8 cellular contexts compared by ENCODE assay signal in genomic region chr3:119469378-119470189, GRCh38. TPM values are rescaled to one million over a fixed set of nuclear protein-coding genes. Genes with fewer than 3 reads are reported as not detected.
DNase-seq lines count a peak whose midpoint lies in the region; ATAC-seq and TF ChIP-seq lines count a peak whose summit lies in the region.

No MANE protein-coding gene starts in this region.

- H4K20me1 ChIP-seq in smooth muscle cell (ENCODE audit: low read depth) = no peaks in the 10 kb centered on the region

- H3K27me3 ChIP-seq in smooth muscle cell (ENCODE audit: low read depth) = no peaks in the 10 kb centered on the region

- no peaks in the 10 kb centered on the region for H3K36me3 ChIP-seq in smooth muscle cell (ENCODE audit: low read depth)

- WGBS in smooth muscle cell (ENCODE audit: low lambda C conversion rate) = 14% methylated on average over 17 of the region's 17 CpGs

- peak; percentile 46 for ATAC-seq in GM21360 (IDR thresholded peaks at IDR 0.05; ENCODE audit: unreplicated experiment)

- peak; percentile 39 for DNase-seq in COR-L47 (lab: John Stamatoyannopoulos, UW)
- peak; percentile 25 for DNase-seq in LNCaP clone FGC (ENCODE audit: low read depth)
- peak; percentile 67 for DNase-seq in amniotic epithelial cell (ENCODE audit: low read depth)
- DNase-seq in inferior parietal cortex (ENCODE audit: extremely low spot score) = peak; percentile 20
- DNase-seq in smooth muscle cell (lab: John Stamatoyannopoulos, UW; ENCODE audit: unreplicated experiment) = no peak
- no peak for DNase-seq in NCI-H187 treated with DMSO at 0.1 percent for 48 hours (lab: John Stamatoyannopoulos, UW)
- DNase-seq in NOMO-1 treated with dmso at 0.1 percent for 144 hours (lab: John Stamatoyannopoulos, UW; ENCODE audit: unreplicated experiment) = no peak

- H3K4me2 ChIP-seq in smooth muscle cell = peak overlapping the region; percentile 88

- H3K27ac ChIP-seq in smooth muscle cell (ENCODE audit: low read depth) = no peak overlapping the region

- H3K9ac ChIP-seq in smooth muscle cell (ENCODE audit: low read depth) = peak overlapping the region; percentile 80

- H3K4me3 ChIP-seq in LNCaP clone FGC (ENCODE audit: low read depth, low read length) (peak overlapping the region; percentile 90), smooth muscle cell (peak overlapping the region; percentile 88)

- H3K79me2 ChIP-seq in smooth muscle cell (ENCODE audit: low read depth) = peaks cover 4% of the 10 kb centered on the region

- peaks cover 11% of the 10 kb centered on the region for H3K4me1 ChIP-seq in smooth muscle cell (ENCODE audit: low read depth)

- H2AFZ ChIP-seq in smooth muscle cell (ENCODE audit: low read depth) = peak overlapping the region; percentile 96

- no peaks in the 10 kb centered on the region for H3F3A ChIP-seq in smooth muscle cell (ENCODE audit: low read depth)

- TF ChIP-seq CTCF in LNCaP clone FGC (IDR thresholded peaks at IDR 0.05; ENCODE audit: control insufficient read depth, extremely low read depth, insufficient read depth) (no peak), smooth muscle cell (IDR thresholded peaks at IDR 0.05; ENCODE audit: borderline replicate concordance, insufficient read depth, poor library complexity, severe bottlenecking) (no peak)

- H3K9me3 ChIP-seq in smooth muscle cell (replicated peaks; ENCODE audit: low read depth) = no peaks in the 10 kb centered on the region

RNA-seq across cellular contexts. Expression of gene POGLUT1, which starts 0.8 kb away (rescaled TPM):
- 14.6 and 21.1 TPM in 2 replicates for total RNA-seq in smooth muscle cell
- 12.1 and 15.4 TPM in 2 replicates for polyA plus RNA-seq in smooth muscle cell

RNA-seq across cellular contexts. Expression of gene TMEM39A, which starts 6.2 kb away (rescaled TPM):
- 79.2 and 129 TPM in 2 replicates for total RNA-seq in smooth muscle cell
- 59.6 and 64.6 TPM in 2 replicates for polyA plus RNA-seq in smooth muscle cell

RNA-seq across cellular contexts. Expression of gene TIMMDC1, which starts 28.8 kb away (rescaled TPM):
- total RNA-seq in smooth muscle cell = 66.1 and 83.8 TPM in 2 replicates
- polyA plus RNA-seq in smooth muscle cell = 145 and 156 TPM in 2 replicates

Comparison
In these comparisons a context has a peak if more than half of its experiments do, and no peak if none do; other contexts are left out.
1. DNase-seq: peak in COR-L47 (single experiment), LNCaP clone FGC (single experiment), amniotic epithelial cell (single experiment) and inferior parietal cortex (single experiment); none in smooth muscle cell (single experiment), NCI-H187 treated with DMSO at 0.1 percent for 48 hours (single experiment) and NOMO-1 treated with dmso at 0.1 percent for 144 hours (single experiment).